ENCODE assay signal across 8 cellular contexts in the genomic region with DNA sequence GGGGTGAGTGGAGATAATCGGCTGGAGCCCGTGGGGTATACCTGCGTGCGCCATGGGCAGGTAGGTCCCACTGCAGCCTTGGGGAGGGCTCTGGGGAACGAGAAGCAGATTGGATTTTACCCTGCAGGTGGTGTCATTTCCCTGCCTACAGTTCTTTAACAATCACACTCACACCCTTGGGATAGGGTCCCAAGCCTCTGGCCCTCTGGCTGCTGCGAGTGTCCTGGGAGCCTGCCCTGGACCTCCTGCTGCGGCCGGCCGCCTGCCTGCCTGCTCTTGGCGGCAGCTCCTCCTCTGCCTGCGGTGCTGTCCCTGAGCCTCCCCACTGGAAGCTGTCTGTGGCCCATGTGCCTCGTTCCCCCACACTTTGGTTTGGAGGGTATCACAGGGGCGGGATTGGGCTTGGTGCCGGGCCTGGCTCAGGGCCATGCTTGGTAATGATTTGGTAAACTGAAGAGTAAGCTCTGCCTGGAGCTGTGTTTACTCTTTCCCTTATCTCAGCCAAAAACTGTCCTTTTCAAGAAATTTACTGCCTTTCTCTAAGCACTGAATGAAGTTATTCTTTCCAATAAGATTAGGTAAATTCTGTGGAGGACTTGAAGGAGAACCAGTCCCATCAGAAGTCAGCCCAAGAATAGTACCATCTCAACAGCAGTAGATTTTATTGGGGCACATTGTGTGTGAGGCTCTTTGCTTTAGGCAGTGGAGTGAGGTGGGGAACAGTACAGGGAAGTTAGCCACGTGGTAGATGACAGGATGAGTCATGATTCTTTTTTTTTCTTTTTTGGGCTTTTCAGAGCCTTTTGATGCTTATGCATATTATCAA. TPM values are rescaled to one million over a fixed set of nuclear protein-coding genes. Genes with fewer than 3 reads are reported as not detected.
A peak's percentile ranks its signal among the peaks of the same experiment; 100 is the strongest.
DNase-seq lines count a peak whose midpoint lies in the region; ATAC-seq and TF ChIP-seq lines count a peak whose summit lies in the region.

No MANE protein-coding gene starts in this region.

- no peaks in the 10 kb centered on the region for H3K9me3 Mint-ChIP-seq in CD4-positive, alpha-beta T cell
- H3K9me3 Mint-ChIP-seq in naive thymus-derived CD4-positive, alpha-beta T cell = peaks cover 0 to 15% (median 3%) of the 10 kb centered on the region in 11 donors
- peaks cover 0 to 6% (median 0%) of the 10 kb centered on the region in 8 donors for H3K9me3 Mint-ChIP-seq in CD4-positive, alpha-beta memory T cell

- no peaks in the 10 kb centered on the region for H3K4me1 ChIP-seq in naive thymus-derived CD4-positive, alpha-beta T cell (ENCODE audit: control insufficient read depth in 2 of 2, insufficient read depth in 2 of 2, low read length in 2 of 2)
- peaks cover 4% of the 10 kb centered on the region for H3K4me1 ChIP-seq in CD4-positive, alpha-beta memory T cell (ENCODE audit: insufficient read depth, low read length)

- no peaks in the 10 kb centered on the region for H3K27me3 ChIP-seq in CD4-positive, alpha-beta T cell (ENCODE audit: control insufficient read depth, insufficient read depth, low read length)
- H3K27me3 ChIP-seq in naive thymus-derived CD4-positive, alpha-beta T cell (ENCODE audit: control insufficient read depth in 2 of 2, insufficient read depth in 2 of 2, low read length in 2 of 2) = no peaks in the 10 kb centered on the region
- no peaks in the 10 kb centered on the region for H3K27me3 ChIP-seq in CD4-positive, alpha-beta memory T cell (ENCODE audit: insufficient read depth, low read length)

- H3K4me3 ChIP-seq in naive thymus-derived CD4-positive, alpha-beta T cell (ENCODE audit: low read length) = no peak overlapping the region
- H3K4me3 ChIP-seq in CD4-positive, alpha-beta memory T cell (ENCODE audit: low read length in 2 of 2) = no peak overlapping the region

- no peaks in the 10 kb centered on the region for H3K9me3 ChIP-seq in CD4-positive, alpha-beta T cell (ENCODE audit: control insufficient read depth, low read length)
- no peaks in the 10 kb centered on the region for H3K9me3 ChIP-seq in naive thymus-derived CD4-positive, alpha-beta T cell (ENCODE audit: control insufficient read depth in 2 of 3, low read length in 3 of 3)
- no peaks in the 10 kb centered on the region for H3K9me3 ChIP-seq in CD4-positive, alpha-beta memory T cell (ENCODE audit: control insufficient read depth in 1 of 2, low read length in 2 of 2)

- peaks cover 0 to 12% (median 0%) of the 10 kb centered on the region in 3 experiments for H3K36me3 ChIP-seq in naive thymus-derived CD4-positive, alpha-beta T cell (ENCODE audit: control insufficient read depth in 2 of 3, insufficient read depth in 3 of 3, low read length in 3 of 3)
- peaks cover 4% of the 10 kb centered on the region for H3K36me3 ChIP-seq in CD4-positive, alpha-beta memory T cell (ENCODE audit: insufficient read depth, low read length)

- peak; percentile 43 for ATAC-seq in CD4-positive, alpha-beta T cell (ENCODE audit: poor library complexity)
- peak; percentile 55 for ATAC-seq in naive thymus-derived CD4-positive, alpha-beta T cell

- TF ChIP-seq CTCF in CD4-positive, alpha-beta T cell (IDR thresholded peaks at IDR 0.05) = no peak

- no peak for DNase-seq in CD4-positive, alpha-beta T cell
- DNase-seq in NCI-H446 (lab: John Stamatoyannopoulos, UW) (peak; percentile 31 to 66), dermis blood vessel endothelial cell (peak; percentile 14), occipital lobe (lab: John Stamatoyannopoulos, UW) (no peak), SW480 (ENCODE audit: low spot score) (no peak), SW 1271 (lab: John Stamatoyannopoulos, UW) (no peak)
- DNase-seq in naive thymus-derived CD4-positive, alpha-beta T cell = no peak
- no peak for DNase-seq in CD4-positive, alpha-beta memory T cell

- intact Hi-C loops in CD4-positive, alpha-beta T cell (cut with DNase I, micrococcal nuclease) = no loop called here
- intact Hi-C loops in naive thymus-derived CD4-positive, alpha-beta T cell (cut with micrococcal nuclease) = no loop called here
- intact Hi-C loops in CD4-positive, alpha-beta memory T cell (cut with micrococcal nuclease) = no loop called here

- POLR2A ChIA-PET in CD4-positive, alpha-beta T cell (lab: Charles Lee) = no interaction called here
- POLR2A ChIA-PET in naive thymus-derived CD4-positive, alpha-beta T cell (lab: Charles Lee) = no interaction called here
- POLR2A ChIA-PET in CD4-positive, alpha-beta memory T cell (lab: Charles Lee; ENCODE audit: partially characterized antibody) = no interaction called here

- H3K4me3 Mint-ChIP-seq in CD4-positive, alpha-beta T cell = no peak overlapping the region
- H3K4me3 Mint-ChIP-seq in naive thymus-derived CD4-positive, alpha-beta T cell = no peak overlapping the region
- H3K4me3 Mint-ChIP-seq in CD4-positive, alpha-beta memory T cell = no peak overlapping the region

- CTCF ChIA-PET in CD4-positive, alpha-beta T cell (lab: Charles Lee) = interaction anchor here (1.0 to 1.6 kb wide), 2 partner anchors 12 to 15 kb away, joined by 3 to 4 read pairs; no protein-coding TSS in a partner anchor
- CTCF ChIA-PET in naive thymus-derived CD4-positive, alpha-beta T cell (lab: Charles Lee) = no interaction called here
- CTCF ChIA-PET in CD4-positive, alpha-beta memory T cell (lab: Charles Lee; ENCODE audit: partially characterized antibody) = interaction anchor here (0.9 kb wide), 1 partner anchor 12 kb away, joined by 3 read pairs; no protein-coding TSS in a partner anchor

- H3K36me3 Mint-ChIP-seq in CD4-positive, alpha-beta T cell (ENCODE audit: low read depth) = peaks cover 76% of the 10 kb centered on the region
- H3K36me3 Mint-ChIP-seq in naive thymus-derived CD4-positive, alpha-beta T cell = peaks cover 21 to 73% (median 48%) of the 10 kb centered on the region in 5 donors
- H3K36me3 Mint-ChIP-seq in CD4-positive, alpha-beta memory T cell = peaks cover 40 to 41% of the 10 kb centered on the region in 2 donors

- no peak overlapping the region for H3K27ac Mint-ChIP-seq in CD4-positive, alpha-beta T cell
- H3K27ac Mint-ChIP-seq in naive thymus-derived CD4-positive, alpha-beta T cell = peak overlapping the region in 2 of 9 donors; percentile 2 to 57
- H3K27ac Mint-ChIP-seq in CD4-positive, alpha-beta memory T cell = peak overlapping the region in 3 of 7 donors; percentile 7 to 38 (median 30)

- H3K4me1 Mint-ChIP-seq in CD4-positive, alpha-beta T cell (ENCODE audit: low read depth) = peaks cover 53% of the 10 kb centered on the region
- peaks cover 27 to 74% (median 54%) of the 10 kb centered on the region in 7 donors for H3K4me1 Mint-ChIP-seq in naive thymus-derived CD4-positive, alpha-beta T cell
- H3K4me1 Mint-ChIP-seq in CD4-positive, alpha-beta memory T cell = peaks cover 43 to 68% (median 57%) of the 10 kb centered on the region in 4 donors

- H3K27me3 Mint-ChIP-seq in CD4-positive, alpha-beta T cell = no peaks in the 10 kb centered on the region
- H3K27me3 Mint-ChIP-seq in naive thymus-derived CD4-positive, alpha-beta T cell = no peaks in the 10 kb centered on the region
- H3K27me3 Mint-ChIP-seq in CD4-positive, alpha-beta memory T cell = no peaks in the 10 kb centered on the region

- H3K27ac ChIP-seq in CD4-positive, alpha-beta T cell (ENCODE audit: low read depth, low read length) = no peak overlapping the region
- no peak overlapping the region for H3K27ac ChIP-seq in naive thymus-derived CD4-positive, alpha-beta T cell (ENCODE audit: low read depth, low read length)
- no peak overlapping the region for H3K27ac ChIP-seq in CD4-positive, alpha-beta memory T cell (ENCODE audit: low read depth, low read length)

RNA-seq across cellular contexts. Expression of gene TBC1D22A, which starts 53.7 kb away (rescaled TPM):
- 10 to 100 TPM; 27.1 to 31.7 TPM for total RNA-seq in CD4-positive, alpha-beta T cell
- total RNA-seq in dermis blood vessel endothelial cell (19.4 and 23.8 TPM in 2 replicates), occipital lobe (4.5 TPM)
- total RNA-seq in naive thymus-derived CD4-positive, alpha-beta T cell = 10 to 100 TPM; 37.5 to 50.1 (median 43.4) TPM
- 10 to 100 TPM; 18.6 to 25.3 TPM for polyA plus RNA-seq in naive thymus-derived CD4-positive, alpha-beta T cell
- 10 to 100 TPM; 49.0 to 49.2 TPM for total RNA-seq in CD4-positive, alpha-beta memory T cell
- polyA plus RNA-seq in CD4-positive, alpha-beta memory T cell = 10 to 100 TPM; 20.6 to 24.4 TPM

Comparison
In these comparisons a context has a peak if more than half of its experiments do, and no peak if none do; other contexts are left out.
1. DNase-seq: peak in NCI-H446 (2 of 2) and dermis blood vessel endothelial cell (single experiment); none in CD4-positive, alpha-beta T cell (0 of 10), naive thymus-derived CD4-positive, alpha-beta T cell (0 of 9), CD4-positive, alpha-beta memory T cell (0 of 5), occipital lobe (single experiment), SW480 (single experiment) and SW 1271 (0 of 2).